ENCODE assay signal across 10 cellular contexts in the genomic region with DNA sequence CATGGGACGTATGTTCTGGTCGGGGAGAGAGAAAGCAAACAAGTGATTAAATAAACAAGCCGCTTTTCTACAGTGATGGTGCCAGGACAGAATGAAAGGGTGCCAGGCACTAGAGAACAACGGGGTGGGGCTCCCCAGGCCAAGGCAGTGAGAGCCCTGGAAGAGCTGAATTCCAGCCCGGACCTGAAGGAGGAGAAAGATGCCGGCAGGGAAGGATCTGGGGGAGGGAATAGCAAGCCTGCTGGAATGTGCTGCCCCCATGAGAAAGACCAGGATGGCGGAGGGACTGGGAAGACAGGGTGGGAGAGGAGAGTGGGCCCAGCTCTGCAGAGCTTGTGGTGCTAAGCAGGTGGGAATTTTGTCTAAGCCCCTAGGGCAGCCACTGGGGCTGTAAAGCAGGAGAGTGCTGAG. TPM values are rescaled to one million over a fixed set of nuclear protein-coding genes. Genes with fewer than 3 reads are reported as not detected.
DNase-seq lines count a peak whose midpoint lies in the region; ATAC-seq and TF ChIP-seq lines count a peak whose summit lies in the region.
"Had no signal": no experiment of that assay in that cellular context is flagged by ENCODE, and none has a peak within 500 bp of the region (broad histone marks: within the 10 kb centered on the region; RNA-seq: fewer than 3 reads in every experiment).

No MANE protein-coding gene starts in this region.

- no peaks in the 10 kb centered on the region for H3K27me3 Mint-ChIP-seq in chondrocyte (ENCODE audit: low read depth)

- POLR2A ChIA-PET in RWPE1 (lab: Yijun Ruan, JAX; ENCODE audit: low non-redundant PET), result no interaction called here

- H3K4me1 ChIP-seq in HUES48 (ENCODE audit: control insufficient read depth, insufficient read depth, low read length) (peaks cover 53% of the 10 kb centered on the region), lung (ENCODE audit: control insufficient read depth in 2 of 2, insufficient read depth in 2 of 2, low read length in 2 of 2) (peaks cover 0 to 11% of the 10 kb centered on the region in 2 donors)

- peaks cover 8% of the 10 kb centered on the region for H3K36me3 Mint-ChIP-seq in chondrocyte (ENCODE audit: low read depth)
- H3K36me3 Mint-ChIP-seq: natural killer cell had no signal

- ATAC-seq in lung (ENCODE audit: insufficient read depth, low FRiP score), result no peak
- ATAC-seq: natural killer cell had no signal

- H3K27me3 ChIP-seq in HUES48 (ENCODE audit: control insufficient read depth, insufficient read depth, low read length) (no peaks in the 10 kb centered on the region), lung (ENCODE audit: control insufficient read depth, insufficient read depth) (no peaks in the 10 kb centered on the region)

- H3K9ac ChIP-seq in HUES48 (ENCODE audit: low read depth, low read length), result no peak overlapping the region

- H3K36me3 ChIP-seq in HUES48 (ENCODE audit: control insufficient read depth, insufficient read depth, low read length) (peaks cover 17% of the 10 kb centered on the region), lung (ENCODE audit: control insufficient read depth in 2 of 2, insufficient read depth in 2 of 2, low read length in 2 of 2) (peaks cover 0 to 8% of the 10 kb centered on the region in 2 donors)

- CTCF ChIA-PET in RWPE1 (lab: Yijun Ruan, JAX), result interaction anchor here (1.1 to 4.7 kb wide), 3 partner anchors 9 to 80 kb away, joined by 4 to 48 read pairs (median 22); no protein-coding TSS in a partner anchor

- no peak overlapping the region for H3K4me3 Mint-ChIP-seq in chondrocyte (ENCODE audit: unreplicated experiment)
- H3K4me3 Mint-ChIP-seq: natural killer cell had no signal

- peak overlapping the region; percentile 71 for H3K27ac Mint-ChIP-seq in chondrocyte (ENCODE audit: unreplicated experiment)
- H3K27ac Mint-ChIP-seq: natural killer cell had no signal

- DNase-seq in chondrocyte (ENCODE audit: low spot score), result no peak
- DNase-seq in lung (ENCODE audit: low spot score), result no peak
- DNase-seq in substantia nigra (lab: John Stamatoyannopoulos, UW), result peak in 11 of 49 donors; percentile 3 to 48 (median 16)
- no peak for DNase-seq in stimulated activated CD4-positive, alpha-beta T cell treated with anti-CD3 and anti-CD28 coated beads, Interleukin-4, amount 100 ng/mL, for 24 hours
- no peak for DNase-seq in EL
- DNase-seq in RWPE1 (ENCODE audit: low spot score), result no peak
- DNase-seq in occipital lobe (lab: John Stamatoyannopoulos, UW), result no peak
- DNase-seq: natural killer cell had no signal

- peak overlapping the region; percentile 75 for H3K27ac ChIP-seq in HUES48 (ENCODE audit: low read depth, low read length)
- peak overlapping the region; percentile 47 to 78 for H3K27ac ChIP-seq in lung (ENCODE audit: low read depth in 1 of 2, low read length in 1 of 2)
- H3K27ac ChIP-seq in substantia nigra (ENCODE audit: low read depth, low read length, poor library complexity, severe bottlenecking), result peak overlapping the region; percentile 18
- no peak overlapping the region for H3K27ac ChIP-seq in RWPE1
- H3K27ac ChIP-seq: epithelial cell of prostate had no signal

- 42 to 64% methylated on average over 7 of the region's 7 CpGs for WGBS in lung, 2 donors

- peaks cover 51% of the 10 kb centered on the region for H3K4me1 Mint-ChIP-seq in chondrocyte (ENCODE audit: low read depth)
- H3K4me1 Mint-ChIP-seq: natural killer cell had no signal

- TF ChIP-seq CTCF in chondrocyte (IDR thresholded peaks at IDR 0.05), result no peak
- TF ChIP-seq CTCF in lung (IDR thresholded peaks at IDR 0.05; ENCODE audit: control extremely low read depth, extremely low read depth), result no peak
- no peak for TF ChIP-seq CTCF in RWPE1 (conservative IDR thresholded peaks at IDR 0.05; ENCODE audit: low read depth)

- no peaks in the 10 kb centered on the region for H3K9me3 ChIP-seq in HUES48 (ENCODE audit: control insufficient read depth, insufficient read depth, low read length)
- H3K9me3 ChIP-seq in lung (ENCODE audit: control insufficient read depth in 2 of 2, insufficient read depth in 1 of 2, low read length in 1 of 2), result no peaks in the 10 kb centered on the region

- H3K9me3 Mint-ChIP-seq in chondrocyte (ENCODE audit: low read depth), result no peaks in the 10 kb centered on the region
- H3K9me3 Mint-ChIP-seq: natural killer cell had no signal

- H3K4me3 ChIP-seq in HUES48 (ENCODE audit: low read depth, low read length) (no peak overlapping the region), lung (no peak overlapping the region)

RNA-seq across cellular contexts. Expression of a gene that starts 7.5 kb away (rescaled TPM):
- total RNA-seq in chondrocyte (4.9 to 15.1 TPM (median 6.1 TPM) in 3 replicates), lung (1 to 10 TPM in 1 of 2 donors, under 1 TPM in 1; 0.74 to 3.6 TPM), occipital lobe (not detected)
- polyA plus RNA-seq in lung, result 10 to 100 TPM in 1 of 2 donors, 1 to 10 TPM in 1; 7.3 to 12.0 TPM

RNA-seq across cellular contexts. Expression of a gene that starts 54.1 kb away (rescaled TPM):
- total RNA-seq in chondrocyte (45.4 to 49.5 TPM (median 46.2 TPM) in 3 replicates), lung (10 to 100 TPM; 63.0 to 69.7 TPM), occipital lobe (38.7 TPM)
- 10 to 100 TPM; 37.6 to 57.1 TPM for polyA plus RNA-seq in lung
